In the genomic region with DNA sequence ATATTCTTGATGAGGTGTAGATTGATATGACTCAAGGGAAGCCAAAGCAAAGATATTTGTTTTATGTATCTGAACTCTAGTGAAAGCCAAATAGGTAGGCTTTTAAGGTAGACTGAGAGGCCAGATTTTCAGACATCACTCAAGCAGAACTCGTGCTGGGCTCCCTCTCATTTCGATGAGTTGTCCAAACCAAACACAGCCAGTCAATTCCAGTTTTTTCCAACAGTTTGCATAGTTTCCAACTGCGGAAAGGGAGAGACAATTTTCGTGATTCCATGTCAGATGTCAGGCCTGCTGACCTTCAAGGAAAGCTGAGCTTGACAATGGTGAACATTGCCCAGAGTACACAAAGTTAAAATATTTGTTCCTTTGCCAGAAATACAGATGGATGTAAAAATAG, we compare ENCODE assay signal across 27 cellular contexts.
"Had no signal": no experiment of that assay in that cellular context is flagged by ENCODE, and none has a peak within 500 bp of the region (broad histone marks: within the 10 kb centered on the region; RNA-seq: fewer than 3 reads in every experiment).

No MANE protein-coding gene starts in this region.

- H3K36me3 ChIP-seq: ovary, right lobe of liver, spleen, suprapubic skin, tibial nerve, upper lobe of left lung, uterus had no signal

- H3K4me3 ChIP-seq: ovary, right lobe of liver, skin epidermis, smooth muscle cell, spleen, suprapubic skin, testis, tibial nerve, upper lobe of left lung, uterus had no signal

- H3K4me1 ChIP-seq: parathyroid adenoma, right lobe of liver, spleen, suprapubic skin, testis, upper lobe of left lung, uterus had no signal

- H2AFZ ChIP-seq: parathyroid adenoma had no signal

- H3K9ac ChIP-seq: parathyroid adenoma had no signal

- H3K9me3 ChIP-seq: ovary, right lobe of liver, suprapubic skin, testis, upper lobe of left lung, uterus had no signal

- H3K4me2 ChIP-seq: smooth muscle cell had no signal

- H3K27ac ChIP-seq: ovary, parathyroid adenoma, right lobe of liver, skin epidermis, spleen, suprapubic skin, testis, tibial nerve, upper lobe of left lung, uterus had no signal

- DNase-seq: naive B cell; naive thymus-derived CD8-positive, alpha-beta T cell; nephron progenitor cell; occipital lobe; ovary; posterior cingulate gyrus; right cardiac atrium; right lobe of liver; spleen; stimulated activated CD4-positive, alpha-beta T cell treated with anti-CD3 and anti-CD28 coated beads, Interleukin-12 subunit alpha, Interleukin-12 subunit beta, amount 100 ng/mL, for 4 hours; stimulated activated CD4-positive, alpha-beta T cell treated with anti-CD3 and anti-CD28 coated beads, Interleukin-1b, Interleukin-23, amount 100 ng/mL, for 48 hours; stimulated activated CD4-positive, alpha-beta T cell treated with anti-CD3 and anti-CD28 coated beads, Interleukin-4, amount 100 ng/mL, for 1 hour; stimulated activated CD4-positive, alpha-beta T cell treated with anti-CD3 and anti-CD28 coated beads, Interleukin-4, amount 100 ng/mL, for 4 hours; stimulated activated CD8-positive, alpha-beta memory T cell treated with anti-CD3 and anti-CD28 coated beads, Interleukin-4, amount 100 ng/mL, for 48 hours; stimulated activated naive CD4-positive, alpha-beta T cell; stimulated activated naive CD8-positive, alpha-beta T cell treated with anti-CD3 and anti-CD28 coated beads, Interleukin-15, amount 100 ng/mL, for 72 hours; stimulated activated naive CD8-positive, alpha-beta T cell treated with anti-CD3 and anti-CD28 coated beads, Interleukin-15, Interleukin-2, amounts not matched to agents 100 U/mL and 50 U/mL, for 24 hours; substantia nigra; testis; trophoblast cell; upper lobe of left lung; uterus had no signal

- H3K27me3 ChIP-seq: ovary, right lobe of liver, spleen, suprapubic skin, testis, tibial nerve, upper lobe of left lung, uterus had no signal
